Comparison of ENCODE assay signal across 9 cellular contexts in genomic region chr1:206581571-206581981, GRCh38. TPM values are rescaled to one million over a fixed set of nuclear protein-coding genes. Genes with fewer than 3 reads are reported as not detected.
DNase-seq lines count a peak whose midpoint lies in the region; ATAC-seq and TF ChIP-seq lines count a peak whose summit lies in the region.
"Had no signal": no experiment of that assay in that cellular context is flagged by ENCODE, and none has a peak within 500 bp of the region (broad histone marks: within the 10 kb centered on the region; RNA-seq: fewer than 3 reads in every experiment).

No MANE protein-coding gene starts in this region.

- H3K4me1 ChIP-seq in left ventricle myocardium inferior = peaks cover 39% of the 10 kb centered on the region
- H3K4me1 ChIP-seq in mucosa of descending colon (ENCODE audit: low read depth) = peaks cover 2% of the 10 kb centered on the region
- peaks cover 40% of the 10 kb centered on the region for H3K4me1 ChIP-seq in thymus (ENCODE audit: control insufficient read depth, insufficient read depth, low read length)

- intact Hi-C loops in left ventricle myocardium inferior (cut with micrococcal nuclease) (loop anchor here (5.0 kb wide), 1 partner anchor 89 kb away; no protein-coding TSS in a partner anchor), Right ventricle myocardium inferior (cut with DNase I) (no loop called here), mucosa of descending colon (cut with DNase I, micrococcal nuclease) (loop anchor here in 1 of 2 donors (5.0 kb wide), 2 partner anchors 39 to 89 kb away; no protein-coding TSS in a partner anchor)

- DNase-seq in left ventricle myocardium inferior (peak; percentile 27), Right ventricle myocardium inferior (ENCODE audit: missing footprints) (no peak), mucosa of descending colon (peak in 2 of 3 donors; percentile 34 to 76), SKM-1 (lab: John Stamatoyannopoulos, UW; ENCODE audit: unreplicated experiment) (no peak), brain microvascular endothelial cell (no peak)
- peak; percentile 63 to 65 for DNase-seq in activated T-cell treated with anti-CD3 and anti-CD28 coated beads, Interleukin-2, amount 50 U/mL, for 72 hours

- H3K9me3 ChIP-seq in left ventricle myocardium inferior (replicated peaks) = no peaks in the 10 kb centered on the region
- no peaks in the 10 kb centered on the region for H3K9me3 ChIP-seq in mucosa of descending colon
- H3K9me3 ChIP-seq in thymus (ENCODE audit: control insufficient read depth) = no peaks in the 10 kb centered on the region

- H3K4me3 ChIP-seq in left ventricle myocardium inferior (no peak overlapping the region), mucosa of descending colon (no peak overlapping the region), thymus (ENCODE audit: low read length) (no peak overlapping the region), brain microvascular endothelial cell (ENCODE audit: low read depth, low read length) (no peak overlapping the region)
- H3K4me3 ChIP-seq: SK-N-MC had no signal

- in situ Hi-C loops in brain microvascular endothelial cell (cut with HindIII; ENCODE audit: low pct_ligation_motif_present, low sequenced_read_pairs) = loop anchor here (25.0 kb wide), 1 partner anchor 94 kb away; no protein-coding TSS in a partner anchor

- H3K4me1 Mint-ChIP-seq in activated T-cell treated with anti-CD3 and anti-CD28 coated beads, Interleukin-2, amount 50 U/mL, for 72 hours (ENCODE audit: low read depth) = peaks cover 99% of the 10 kb centered on the region

- no peaks in the 10 kb centered on the region for H3K27me3 ChIP-seq in left ventricle myocardium inferior (ENCODE audit: low read depth)
- H3K27me3 ChIP-seq in thymus (ENCODE audit: control insufficient read depth, insufficient read depth) = no peaks in the 10 kb centered on the region
- H3K27me3 ChIP-seq in brain microvascular endothelial cell (replicated peaks) = no peaks in the 10 kb centered on the region

- TF ChIP-seq CTCF in left ventricle myocardium inferior (IDR thresholded peaks at IDR 0.05; ENCODE audit: borderline replicate concordance) (no peak), mucosa of descending colon (IDR thresholded peaks at IDR 0.05) (no peak), brain microvascular endothelial cell (IDR thresholded peaks at IDR 0.05; ENCODE audit: low read depth, low read length, missing control alignments) (no peak)

- WGBS in thymus = 41% methylated on average over 10 of the region's 10 CpGs

- peaks cover 23 to 39% of the 10 kb centered on the region in 2 donors for H3K36me3 Mint-ChIP-seq in activated T-cell treated with anti-CD3 and anti-CD28 coated beads, Interleukin-2, amount 50 U/mL, for 72 hours (ENCODE audit: insufficient read depth in 2 of 2)

- ATAC-seq in Right ventricle myocardium inferior (no peak), mucosa of descending colon (peak; percentile 35), GM21381 (IDR thresholded peaks at IDR 0.05; ENCODE audit: unreplicated experiment) (no peak)
- no peak for ATAC-seq in activated T-cell treated with anti-CD3 and anti-CD28 coated beads, Interleukin-2, amount 50 U/mL, for 72 hours (replicated peaks in 1 of 2)

- H3K9me3 Mint-ChIP-seq in activated T-cell treated with anti-CD3 and anti-CD28 coated beads, Interleukin-2, amount 50 U/mL, for 72 hours = peaks cover 2% of the 10 kb centered on the region in 2 donors

- H3K27me3 Mint-ChIP-seq in activated T-cell treated with anti-CD3 and anti-CD28 coated beads, Interleukin-2, amount 50 U/mL, for 72 hours (ENCODE audit: low read depth) = no peaks in the 10 kb centered on the region

- peak overlapping the region; percentile 100 for H3K27ac Mint-ChIP-seq in activated T-cell treated with anti-CD3 and anti-CD28 coated beads, Interleukin-2, amount 50 U/mL, for 72 hours

- H3K4me3 Mint-ChIP-seq in activated T-cell treated with anti-CD3 and anti-CD28 coated beads, Interleukin-2, amount 50 U/mL, for 72 hours = peak overlapping the region; percentile 87 to 97

- H3K27ac ChIP-seq in left ventricle myocardium inferior (replicated peaks) (no peak overlapping the region), thymus (ENCODE audit: low read depth) (peak overlapping the region; percentile 61), brain microvascular endothelial cell (no peak overlapping the region)
- H3K27ac ChIP-seq: SK-N-MC had no signal

- H3K36me3 ChIP-seq in left ventricle myocardium inferior = peaks cover 18% of the 10 kb centered on the region
- no peaks in the 10 kb centered on the region for H3K36me3 ChIP-seq in mucosa of descending colon (ENCODE audit: low read depth)
- peaks cover 53% of the 10 kb centered on the region for H3K36me3 ChIP-seq in thymus (ENCODE audit: control insufficient read depth, insufficient read depth)
- H3K36me3 ChIP-seq in brain microvascular endothelial cell (replicated peaks) = no peaks in the 10 kb centered on the region

RNA-seq across cellular contexts. Expression of gene EIF2D, which starts 30.7 kb away (rescaled TPM):
- 29.2 TPM for total RNA-seq in left ventricle myocardium inferior
- total RNA-seq in Right ventricle myocardium inferior = 26.0 TPM
- 100 to 1,000 TPM; 129 to 158 TPM for total RNA-seq in activated T-cell treated with anti-CD3 and anti-CD28 coated beads, Interleukin-2, amount 50 U/mL, for 72 hours
- 10 to 100 TPM; 36.8 to 47.8 (median 43.9) TPM for total RNA-seq in mucosa of descending colon
- 43.2 TPM for polyA plus RNA-seq in thymus

RNA-seq across cellular contexts. Expression of gene DYRK3, which starts 53.8 kb away (rescaled TPM):
- total RNA-seq in left ventricle myocardium inferior = 26.6 TPM
- total RNA-seq in Right ventricle myocardium inferior = 21.9 TPM
- total RNA-seq in activated T-cell treated with anti-CD3 and anti-CD28 coated beads, Interleukin-2, amount 50 U/mL, for 72 hours = 1 to 10 TPM; 5.9 to 8.7 TPM
- 1 to 10 TPM in 2 of 3 donors, under 1 TPM in 1; 0.61 to 4.7 (median 1.4) TPM for total RNA-seq in mucosa of descending colon
- polyA plus RNA-seq in thymus = 4.9 TPM

Comparison
In these comparisons a context has a peak if more than half of its experiments do, and no peak if none do; other contexts are left out.
1. DNase-seq: peak in left ventricle myocardium inferior (single experiment), activated T-cell treated with anti-CD3 and anti-CD28 coated beads, Interleukin-2, amount 50 U/mL, for 72 hours (2 of 2) and mucosa of descending colon (2 of 3); none in Right ventricle myocardium inferior (single experiment), SKM-1 (single experiment) and brain microvascular endothelial cell (single experiment).